In genomic region chr19:1884291-1884718, GRCh38 we compare ENCODE assay signal across 8 cellular contexts. TPM values are rescaled to one million over a fixed set of nuclear protein-coding genes. Genes with fewer than 3 reads are reported as not detected.
DNase-seq lines count a peak whose midpoint lies in the region; ATAC-seq, FAIRE-seq and TF ChIP-seq lines count a peak whose summit lies in the region.

No MANE protein-coding gene starts in this region.

- peak overlapping the region; percentile 91 for H3K4me3 ChIP-seq in H7 (ENCODE audit: insufficient read depth, low read depth, low read length)
- peak overlapping the region; percentile 79 to 94 for H3K4me3 ChIP-seq in foreskin fibroblast (ENCODE audit: low read depth in 1 of 2, low read length in 2 of 2)
- peak overlapping the region; percentile 83 to 90 for H3K4me3 ChIP-seq in small intestine (ENCODE audit: low read depth in 1 of 2, low read length in 2 of 2)

- peak overlapping the region; percentile 76 to 77 for H3K27ac ChIP-seq in small intestine (ENCODE audit: low read depth in 1 of 2, low read length in 1 of 2)

- H3K4me1 Mint-ChIP-seq in activated CD8-positive, alpha-beta memory T cell treated with anti-CD3 and anti-CD28 coated beads, Interleukin-2, amount 10 ng/mL, durations not matched to agents 7 days and 5 days = peaks cover 40% of the 10 kb centered on the region

- H3K9me3 ChIP-seq in small intestine (ENCODE audit: control insufficient read depth, low read depth) = no peaks in the 10 kb centered on the region

- TF ChIP-seq CTCF in foreskin fibroblast (IDR thresholded peaks at IDR 0.05; ENCODE audit: low read depth, low read length) = no peak

- ATAC-seq in activated CD8-positive, alpha-beta memory T cell treated with anti-CD3 and anti-CD28 coated beads, Interleukin-2, amount 10 ng/mL, durations not matched to agents 7 days and 5 days = peak; percentile 20
- ATAC-seq in HG02642 (IDR thresholded peaks at IDR 0.05; ENCODE audit: poor library complexity, unreplicated experiment) = no peak
- ATAC-seq in GM18519 (IDR thresholded peaks at IDR 0.05; ENCODE audit: low FRiP score, unreplicated experiment) = no peak

- peaks cover 0 to 5% of the 10 kb centered on the region in 2 donors for H3K4me1 ChIP-seq in small intestine (ENCODE audit: control insufficient read depth in 2 of 2, insufficient read depth in 1 of 2, low read depth in 1 of 2, low read length in 1 of 2)

- H3K27me3 Mint-ChIP-seq in activated CD8-positive, alpha-beta memory T cell treated with anti-CD3 and anti-CD28 coated beads, Interleukin-2, amount 10 ng/mL, durations not matched to agents 7 days and 5 days = no peaks in the 10 kb centered on the region

- peak overlapping the region; percentile 90 for H3K4me3 Mint-ChIP-seq in activated CD8-positive, alpha-beta memory T cell treated with anti-CD3 and anti-CD28 coated beads, Interleukin-2, amount 10 ng/mL, durations not matched to agents 7 days and 5 days

- WGBS in small intestine, 3 donors = 0 to 3% (median 0%) methylated on average over 11 of the region's 11 CpGs

- CTCF ChIA-PET in activated CD8-positive, alpha-beta memory T cell treated with anti-CD3 and anti-CD28 coated beads, Interleukin-2, amount 10 ng/mL, durations not matched to agents 7 days and 5 days (lab: Charles Lee) = interaction anchor here (1.3 to 2.4 kb wide), 2 partner anchors 13 to 20 kb away, joined by 4 to 12 read pairs; no protein-coding TSS in a partner anchor

- DNase-seq in H7 (no peak), foreskin fibroblast (no peak), small intestine (peak; percentile 65), kidney tubule cell (ENCODE audit: low spot score) (no peak), NCI-H526 treated with DMSO at 0.1 percent for 48 hours (lab: John Stamatoyannopoulos, UW) (no peak)
- DNase-seq in activated CD8-positive, alpha-beta memory T cell treated with anti-CD3 and anti-CD28 coated beads, Interleukin-2, amount 10 ng/mL, durations not matched to agents 7 days and 5 days = peak; percentile 73

- peak overlapping the region; percentile 98 for H3K27ac Mint-ChIP-seq in activated CD8-positive, alpha-beta memory T cell treated with anti-CD3 and anti-CD28 coated beads, Interleukin-2, amount 10 ng/mL, durations not matched to agents 7 days and 5 days

- H3K27me3 ChIP-seq in H7 (ENCODE audit: control insufficient read depth, insufficient read depth, low read length) (no peaks in the 10 kb centered on the region), small intestine (ENCODE audit: control insufficient read depth in 2 of 2, insufficient read depth in 2 of 2, low read length in 2 of 2) (no peaks in the 10 kb centered on the region)

- FAIRE-seq in small intestine (lab: Jason Lieb, UNC) = no peak

- H3K36me3 Mint-ChIP-seq in activated CD8-positive, alpha-beta memory T cell treated with anti-CD3 and anti-CD28 coated beads, Interleukin-2, amount 10 ng/mL, durations not matched to agents 7 days and 5 days = peaks cover 18% of the 10 kb centered on the region

- no peaks in the 10 kb centered on the region for H3K9me3 Mint-ChIP-seq in activated CD8-positive, alpha-beta memory T cell treated with anti-CD3 and anti-CD28 coated beads, Interleukin-2, amount 10 ng/mL, durations not matched to agents 7 days and 5 days (ENCODE audit: low read depth)

- H3K36me3 ChIP-seq in H7 (replicated peaks; ENCODE audit: control insufficient read depth, insufficient read depth, low read length) (no peaks in the 10 kb centered on the region; the same call in 1 of the 2 replicates), small intestine (ENCODE audit: control insufficient read depth in 2 of 2, insufficient read depth in 2 of 2, low read length in 2 of 2) (no peaks in the 10 kb centered on the region)

RNA-seq across cellular contexts. Expression of gene ABHD17A, which starts 1.0 kb away (rescaled TPM):
- total RNA-seq in H7 (2014; rRNA removed; shearing (Covaris generic)) = 87.0 and 134 TPM in 2 replicates
- 100 to 1,000 TPM; 156 to 189 TPM for total RNA-seq in activated CD8-positive, alpha-beta memory T cell treated with anti-CD3 and anti-CD28 coated beads, Interleukin-2, amount 10 ng/mL, durations not matched to agents 7 days and 5 days
- polyA plus RNA-seq in small intestine = 10 to 100 TPM; 52.6 to 79.6 (median 71.3) TPM

RNA-seq across cellular contexts. Expression of gene ADAT3, which starts 20.9 kb away (rescaled TPM):
- 10.0 and 12.7 TPM in 2 replicates for total RNA-seq in H7 (2014; rRNA removed; shearing (Covaris generic))
- 10 to 100 TPM in 1 of 2 experiments, 1 to 10 TPM in 1; 9.3 to 11.4 TPM for total RNA-seq in activated CD8-positive, alpha-beta memory T cell treated with anti-CD3 and anti-CD28 coated beads, Interleukin-2, amount 10 ng/mL, durations not matched to agents 7 days and 5 days
- polyA plus RNA-seq in small intestine = 10 to 100 TPM; 10.4 to 38.1 (median 35.8) TPM

RNA-seq across cellular contexts. Expression of gene SCAMP4, which starts 20.9 kb away (rescaled TPM):
- total RNA-seq in H7 (2014; rRNA removed; shearing (Covaris generic)) = 33.4 and 35.7 TPM in 2 replicates
- total RNA-seq in activated CD8-positive, alpha-beta memory T cell treated with anti-CD3 and anti-CD28 coated beads, Interleukin-2, amount 10 ng/mL, durations not matched to agents 7 days and 5 days = 10 to 100 TPM; 32.9 to 34.8 TPM
- polyA plus RNA-seq in small intestine = 10 to 100 TPM; 31.3 to 39.4 (median 36.9) TPM

RNA-seq across cellular contexts. Expression of gene KLF16, which starts 20.9 kb away (rescaled TPM):
- 20.5 and 21.2 TPM in 2 replicates for total RNA-seq in H7 (2014; rRNA removed; shearing (Covaris generic))
- 10 to 100 TPM; 22.6 to 28.1 TPM for total RNA-seq in activated CD8-positive, alpha-beta memory T cell treated with anti-CD3 and anti-CD28 coated beads, Interleukin-2, amount 10 ng/mL, durations not matched to agents 7 days and 5 days
- 10 to 100 TPM in 2 of 3 donors, 1 to 10 TPM in 1; 7.8 to 14.6 (median 13.3) TPM for polyA plus RNA-seq in small intestine

RNA-seq across cellular contexts. Expression of gene REXO1, which starts 36.0 kb away (rescaled TPM):
- 19.8 and 21.9 TPM in 2 replicates for total RNA-seq in H7 (2014; rRNA removed; shearing (Covaris generic))
- total RNA-seq in activated CD8-positive, alpha-beta memory T cell treated with anti-CD3 and anti-CD28 coated beads, Interleukin-2, amount 10 ng/mL, durations not matched to agents 7 days and 5 days = 10 to 100 TPM; 58.4 to 68.4 TPM
- polyA plus RNA-seq in small intestine = 10 to 100 TPM; 18.4 to 31.8 (median 22.7) TPM

Comparison
In these comparisons a context has a peak if more than half of its experiments do, and no peak if none do; other contexts are left out.
1. DNase-seq: peak in activated CD8-positive, alpha-beta memory T cell treated with anti-CD3 and anti-CD28 coated beads, Interleukin-2, amount 10 ng/mL, durations not matched to agents 7 days and 5 days (single experiment) and small intestine (single experiment); none in H7 (single experiment), foreskin fibroblast (0 of 2), kidney tubule cell (single experiment) and NCI-H526 treated with DMSO at 0.1 percent for 48 hours (single experiment).
2. Peak in every context shown above with its lines, with median percentiles within 50 percentile points of each other: H3K4me3 ChIP-seq.